In genomic region chr12:45220366-45220931, GRCh38 we compare ENCODE assay signal across 15 cellular contexts. TPM values are rescaled to one million over a fixed set of nuclear protein-coding genes. Genes with fewer than 3 reads are reported as not detected.
DNase-seq lines count a peak whose midpoint lies in the region; FAIRE-seq and TF ChIP-seq lines count a peak whose summit lies in the region.
"Had no signal": no experiment of that assay in that cellular context is flagged by ENCODE, and none has a peak within 500 bp of the region (broad histone marks: within the 10 kb centered on the region; RNA-seq: fewer than 3 reads in every experiment).

No MANE protein-coding gene starts in this region.

- no peak for TF ChIP-seq EP300 in H1 (IDR thresholded peaks at IDR 0.05; ENCODE audit: borderline replicate concordance in 1 of 2, low read depth in 2 of 2, low read length in 2 of 2)

- no peak overlapping the region for H3K14ac ChIP-seq in H1 (ENCODE audit: insufficient read length)

- H2BK15ac ChIP-seq in H1 (ENCODE audit: low read length): no peak overlapping the region

- H3K4me2 ChIP-seq in BLaER1 treated with 17β-estradiol and CSF1 and Interleukin-3, amounts not matched to agents 10 nM and 100 nM: peak overlapping the region; percentile 82 to 95 (median 92); a peak in 17 of 22 replicates
- H3K4me2 ChIP-seq in H1 (ENCODE audit: insufficient read depth in 1 of 2, low read depth in 2 of 2, low read length in 2 of 2): peak overlapping the region; percentile 36 to 52; a peak in 3 of 4 replicates

- peaks cover 15% of the 10 kb centered on the region for H3K9me3 Mint-ChIP-seq in nephron progenitor cell
- no peaks in the 10 kb centered on the region for H3K9me3 Mint-ChIP-seq in CD4-positive, alpha-beta memory T cell
- H3K9me3 Mint-ChIP-seq: activated B cell treated with CpG ODN at 0.5 μM for 24 hours; effector memory CD8-positive, alpha-beta T cell had no signal

- peaks cover 35% of the 10 kb centered on the region for H3K36me3 Mint-ChIP-seq in nephron progenitor cell (ENCODE audit: low read depth)
- H3K36me3 Mint-ChIP-seq in CD4-positive, alpha-beta memory T cell: peaks cover 3 to 6% of the 10 kb centered on the region in 2 donors

- intact Hi-C loops in CD4-positive, alpha-beta memory T cell (cut with micrococcal nuclease): no loop called here

- peak overlapping the region; percentile 37 for H4K5ac ChIP-seq in H1 (ENCODE audit: insufficient read length, low read depth, low read length)

- POLR2A ChIA-PET in H1 (lab: Charles Lee; ENCODE audit: partially characterized antibody): interaction anchor here (0.8 to 7.5 kb wide), 4 partner anchors 13 to 45 kb away, joined by 3 to 75 read pairs (median 4); no protein-coding TSS in a partner anchor
- POLR2A ChIA-PET in CD4-positive, alpha-beta memory T cell (lab: Charles Lee; ENCODE audit: partially characterized antibody): no interaction called here

- H2BK12ac ChIP-seq in H1 (ENCODE audit: low read depth, low read length): no peak overlapping the region

- TF ChIP-seq CTCF in H1 (IDR thresholded peaks at IDR 0.05; ENCODE audit: control extremely low read depth in 1 of 3, insufficient read depth in 1 of 3, low read depth in 1 of 3, low read length in 3 of 3) (no peak), nephron progenitor cell (IDR thresholded peaks at IDR 0.05) (no peak)

- H3K23ac ChIP-seq in H1 (ENCODE audit: insufficient read length): no peak overlapping the region

- no peak overlapping the region for H2BK120ac ChIP-seq in H1 (replicated peaks; ENCODE audit: low read depth, low read length)

- no peak overlapping the region for H2BK20ac ChIP-seq in H1 (ENCODE audit: low read length)

- no peak overlapping the region for H2AK5ac ChIP-seq in H1 (ENCODE audit: low read depth, low read length)

- no peaks in the 10 kb centered on the region for H3K27me3 Mint-ChIP-seq in nephron progenitor cell (ENCODE audit: low read depth, poor library complexity)
- H3K27me3 Mint-ChIP-seq in CD4-positive, alpha-beta memory T cell: no peaks in the 10 kb centered on the region
- H3K27me3 Mint-ChIP-seq: activated B cell treated with CpG ODN at 0.5 μM for 24 hours; effector memory CD8-positive, alpha-beta T cell had no signal

- H3K18ac ChIP-seq in H1 (ENCODE audit: extremely low read depth, low read length): no peak overlapping the region

- no peak overlapping the region for H3K9ac ChIP-seq in BLaER1 treated with 17β-estradiol and CSF1 and Interleukin-3, amounts not matched to agents 10 nM and 100 nM
- H3K9ac ChIP-seq in H1 (replicated peaks in 1 of 4; ENCODE audit: extremely low read depth in 1 of 4, low read depth in 3 of 4, low read length in 3 of 4): no peak overlapping the region

- peaks cover 53% of the 10 kb centered on the region for H3K4me1 Mint-ChIP-seq in nephron progenitor cell
- peaks cover 39 to 72% (median 55%) of the 10 kb centered on the region in 4 donors for H3K4me1 Mint-ChIP-seq in CD4-positive, alpha-beta memory T cell

- no peak overlapping the region for H3K4me3 ChIP-seq in BLaER1 treated with 17β-estradiol and CSF1 and Interleukin-3, amounts not matched to agents 10 nM and 100 nM
- peak overlapping the region in 1 of 4 experiments; percentile 37; a peak in 2 of 8 replicates for H3K4me3 ChIP-seq in H1 (ENCODE audit: extremely low read depth in 1 of 4, insufficient read depth in 2 of 4, low read depth in 3 of 4, low read length in 4 of 4)
- H3K4me3 ChIP-seq in CD4-positive, alpha-beta memory T cell (ENCODE audit: low read length in 2 of 2): no peak overlapping the region

- no peak overlapping the region for H3K56ac ChIP-seq in H1 (replicated peaks; ENCODE audit: insufficient read length, low read depth, low read length)

- peaks cover 0 to 5% (median 0%) of the 10 kb centered on the region in 11 experiments; a peak in 1 of 22 replicates for H3K9me3 ChIP-seq in BLaER1 treated with 17β-estradiol and CSF1 and Interleukin-3, amounts not matched to agents 10 nM and 100 nM (replicated peaks in 1 of 11)
- H3K9me3 ChIP-seq in H1 (ENCODE audit: insufficient read depth in 2 of 2, low read depth in 1 of 2, low read length in 1 of 2): no peaks in the 10 kb centered on the region
- H3K9me3 ChIP-seq in CD4-positive, alpha-beta memory T cell (ENCODE audit: control insufficient read depth in 1 of 2, low read length in 2 of 2): no peaks in the 10 kb centered on the region

- H3K4ac ChIP-seq in H1 (replicated peaks; ENCODE audit: insufficient read length, low read depth, low read length): no peak overlapping the region

- no peak overlapping the region for H2AFZ ChIP-seq in H1 (ENCODE audit: low read length)

- no peak for TF ChIP-seq RAD21 in H1 (IDR thresholded peaks at IDR 0.05 in 1 of 2, conservative IDR thresholded peaks at IDR 0.05 in 1 of 2; ENCODE audit: low read depth in 2 of 2, low read length in 2 of 2)

- peaks cover 0 to 18% (median 6%) of the 10 kb centered on the region in 11 experiments; a peak in 7 of 22 replicates for H3K36me3 ChIP-seq in BLaER1 treated with 17β-estradiol and CSF1 and Interleukin-3, amounts not matched to agents 10 nM and 100 nM
- no peaks in the 10 kb centered on the region; a peak in 2 of 8 replicates for H3K36me3 ChIP-seq in H1 (ENCODE audit: control insufficient read depth in 2 of 4, insufficient read depth in 4 of 4, low read length in 3 of 4)
- no peaks in the 10 kb centered on the region for H3K36me3 ChIP-seq in CD4-positive, alpha-beta memory T cell (ENCODE audit: insufficient read depth, low read length)

- H4K91ac ChIP-seq in H1 (replicated peaks; ENCODE audit: insufficient read length, low read length): peak overlapping the region; percentile 83

- FAIRE-seq in H1 (lab: Jason Lieb, UNC): no peak

- peak overlapping the region; percentile 23 for H3K4me3 Mint-ChIP-seq in nephron progenitor cell
- H3K4me3 Mint-ChIP-seq in CD4-positive, alpha-beta memory T cell: peak overlapping the region in 1 of 8 donors; percentile 35
- H3K4me3 Mint-ChIP-seq: activated B cell treated with CpG ODN at 0.5 μM for 24 hours; effector memory CD8-positive, alpha-beta T cell had no signal

- H3K79me1 ChIP-seq in H1 (ENCODE audit: low read depth, low read length): no peaks in the 10 kb centered on the region; the same call in 1 of the 2 replicates

- peaks cover 27 to 39% (median 35%) of the 10 kb centered on the region in 10 experiments for H3K4me1 ChIP-seq in BLaER1 treated with 17β-estradiol and CSF1 and Interleukin-3, amounts not matched to agents 10 nM and 100 nM
- H3K4me1 ChIP-seq in H1 (replicated peaks in 1 of 4; ENCODE audit: control insufficient read depth in 3 of 4, insufficient read depth in 4 of 4, low read length in 3 of 4): peaks cover 0 to 18% (median 15%) of the 10 kb centered on the region in 4 experiments; a peak in 5 of 7 replicates
- peaks cover 42% of the 10 kb centered on the region for H3K4me1 ChIP-seq in CD4-positive, alpha-beta memory T cell (ENCODE audit: insufficient read depth, low read length)

- peaks cover 4% of the 10 kb centered on the region for H3K23me2 ChIP-seq in H1 (ENCODE audit: low read depth, low read length)

- DNase-seq in NCI-H226: peak; percentile 54
- no peak for DNase-seq in H1 (ENCODE audit: low read depth in 1 of 2, low spot score in 2 of 2)
- DNase-seq in nephron progenitor cell: no peak
- no peak for DNase-seq in effector CD8-positive, alpha-beta T cell (lab: John Stamatoyannopoulos, UW)
- DNase-seq in CD4-positive, alpha-beta memory T cell: no peak
- no peak for DNase-seq in NCI-H2107 treated with DMSO at 0.1 percent for 48 hours (lab: John Stamatoyannopoulos, UW; ENCODE audit: unreplicated experiment)
- DNase-seq in dermis blood vessel endothelial cell: no peak
- DNase-seq: activated B cell treated with CpG ODN at 0.5 μM for 24 hours; effector memory CD8-positive, alpha-beta T cell; foreskin melanocyte; NCI-H524 treated with DMSO at 0.1 percent for 48 hours; retina; T-helper 1 cell had no signal

- H3K79me2 ChIP-seq in H1 (ENCODE audit: control insufficient read depth in 1 of 2, insufficient read depth in 2 of 2, low read length in 2 of 2): peaks cover 12 to 84% of the 10 kb centered on the region in 2 experiments

- H3K27ac Mint-ChIP-seq in nephron progenitor cell: no peak overlapping the region
- no peak overlapping the region for H3K27ac Mint-ChIP-seq in CD4-positive, alpha-beta memory T cell
- H3K27ac Mint-ChIP-seq: activated B cell treated with CpG ODN at 0.5 μM for 24 hours; effector memory CD8-positive, alpha-beta T cell had no signal

- CTCF ChIA-PET in H1 (lab: Charles Lee; ENCODE audit: partially characterized antibody): interaction anchor here (0.8 to 1.1 kb wide), 2 partner anchors 167 to 215 kb away, joined by 3 read pairs; no protein-coding TSS in a partner anchor
- CTCF ChIA-PET in CD4-positive, alpha-beta memory T cell (lab: Charles Lee; ENCODE audit: partially characterized antibody): interaction anchor here (0.9 to 1.5 kb wide), 3 partner anchors 37 to 50 kb away, joined by 3 read pairs; no protein-coding TSS in a partner anchor

- no peaks in the 10 kb centered on the region for H3K27me3 ChIP-seq in BLaER1 treated with 17β-estradiol and CSF1 and Interleukin-3, amounts not matched to agents 10 nM and 100 nM
- H3K27me3 ChIP-seq in H1 (replicated peaks in 1 of 4; ENCODE audit: control insufficient read depth in 3 of 4, extremely low read depth in 1 of 4, insufficient read depth in 3 of 4, low read length in 3 of 4): no peaks in the 10 kb centered on the region
- no peaks in the 10 kb centered on the region for H3K27me3 ChIP-seq in CD4-positive, alpha-beta memory T cell (ENCODE audit: insufficient read depth, low read length)

- TF ChIP-seq POLR2A in H1 (IDR thresholded peaks at IDR 0.05; ENCODE audit: control extremely low read depth in 1 of 2, low read depth in 2 of 2, low read length in 2 of 2): no peak

- H4K8ac ChIP-seq in H1 (ENCODE audit: extremely low read depth, insufficient read depth, low read length): no peak overlapping the region

- H4K20me1 ChIP-seq in BLaER1 treated with 17β-estradiol and CSF1 and Interleukin-3, amounts not matched to agents 10 nM and 100 nM: peaks cover 54 to 87% (median 72%) of the 10 kb centered on the region in 11 experiments
- H4K20me1 ChIP-seq in H1 (replicated peaks in 1 of 2; ENCODE audit: control insufficient read depth in 1 of 2, insufficient read depth in 2 of 2, low read length in 2 of 2): no peaks in the 10 kb centered on the region

- H3K27ac ChIP-seq in BLaER1 treated with 17β-estradiol and CSF1 and Interleukin-3, amounts not matched to agents 10 nM and 100 nM: no peak overlapping the region
- H3K27ac ChIP-seq in H1 (ENCODE audit: low read depth, low read length): no peak overlapping the region
- H3K27ac ChIP-seq in CD4-positive, alpha-beta memory T cell (ENCODE audit: low read depth, low read length): no peak overlapping the region
- H3K27ac ChIP-seq: HL-60 had no signal

- H2BK5ac ChIP-seq in H1 (ENCODE audit: low read depth, low read length): 0 out of 2 replicates have a peak overlapping the region, but pooled peaks have one; percentile 75

RNA-seq across cellular contexts. Expression of gene ANO6, which starts 4.6 kb away (rescaled TPM):
- 37.6 and 39.7 TPM in 2 replicates for total RNA-seq in H1 (2021; fragmentation: NEBNext Ultra II Directional; extraction: Animal tissue kit (Norgen Biotek cat#: 25700))
- 11.9 and 15.1 TPM in 2 replicates for polyA plus RNA-seq in H1 (2011; rRNA removed)
- polyA plus RNA-seq in H1 (2011; cell fraction: cytosol; rRNA removed): 18.0 TPM
- polyA plus RNA-seq in H1 (2011; cell fraction: nucleus; rRNA removed): 12.8 TPM
- polyA plus RNA-seq in H1 (2012, experiment 1 of 2): 15.8 to 30.8 TPM (median 22.2 TPM) in 4 replicates
- 1.5 TPM for polyA plus RNA-seq in H1 (2012, experiment 2 of 2)
- 50.1 TPM for polyA plus RNA-seq in H1 (2013, experiment 1 of 2)
- polyA plus RNA-seq in H1 (2013, experiment 2 of 2): 55.0 TPM
- 40.5 and 51.2 TPM in 2 replicates for polyA minus RNA-seq in H1 (2011; rRNA and poly(A)+ RNA removed)
- polyA minus RNA-seq in H1 (2011; cell fraction: cytosol; rRNA and poly(A)+ RNA removed): 23.3 TPM
- polyA minus RNA-seq in H1 (2011; cell fraction: nucleus; rRNA and poly(A)+ RNA removed): 48.0 TPM
- total RNA-seq in CD4-positive, alpha-beta memory T cell: 10 to 100 TPM; 29.5 to 32.6 TPM
- 10 to 100 TPM; 25.3 to 36.5 TPM for polyA plus RNA-seq in CD4-positive, alpha-beta memory T cell
- total RNA-seq in dermis blood vessel endothelial cell: 66.5 and 89.7 TPM in 2 replicates
